In genomic region chr2:212728717-212729116, GRCh38 we compare ENCODE assay signal across 34 cellular contexts.
"Had no signal": no experiment of that assay in that cellular context is flagged by ENCODE, and none has a peak within 500 bp of the region (broad histone marks: within the 10 kb centered on the region; RNA-seq: fewer than 3 reads in every experiment).

No MANE protein-coding gene starts in this region.

- H3K27me3 ChIP-seq: MG63 had no signal

- H3K4me3 ChIP-seq: MG63 had no signal

- DNase-seq: Karpas-422, Kasumi-1, MG63, MM.1S, MV-4-11, NCI-H1048, NCI-H1092, NCI-H1092 treated with DMSO at 0.1 percent for 48 hours, NCI-H1105, NCI-H1105 treated with DMSO at 0.1 percent for 48 hours, NCI-H1417, NCI-H1417 treated with DMSO at 0.1 percent for 48 hours, NCI-H1436, NCI-H1436 treated with DMSO at 0.1 percent for 48 hours, NCI-H146, NCI-H1694, NCI-H1694 treated with DMSO at 0.1 percent for 48 hours, NCI-H187, NCI-H187 treated with DMSO at 0.1 percent for 48 hours, NCI-H1930, NCI-H2029, NCI-H2081, NCI-H2081 treated with DMSO at 0.1 percent for 48 hours, NCI-H2107, NCI-H2171, NCI-H2171 treated with DMSO at 0.1 percent for 48 hours, NCI-H2227 treated with DMSO at 0.1 percent for 48 hours, NCI-H226, NCI-H345, NCI-H446, NCI-H446 treated with DMSO at 0.1 percent for 48 hours, NCI-H510A, NCI-H510A treated with DMSO at 0.1 percent for 48 hours, NCI-H524 had no signal

- H3K9me3 ChIP-seq: MG63 had no signal

- H3K36me3 ChIP-seq: MG63 had no signal
